ENCODE assay signal across 21 cellular contexts in the genomic region with DNA sequence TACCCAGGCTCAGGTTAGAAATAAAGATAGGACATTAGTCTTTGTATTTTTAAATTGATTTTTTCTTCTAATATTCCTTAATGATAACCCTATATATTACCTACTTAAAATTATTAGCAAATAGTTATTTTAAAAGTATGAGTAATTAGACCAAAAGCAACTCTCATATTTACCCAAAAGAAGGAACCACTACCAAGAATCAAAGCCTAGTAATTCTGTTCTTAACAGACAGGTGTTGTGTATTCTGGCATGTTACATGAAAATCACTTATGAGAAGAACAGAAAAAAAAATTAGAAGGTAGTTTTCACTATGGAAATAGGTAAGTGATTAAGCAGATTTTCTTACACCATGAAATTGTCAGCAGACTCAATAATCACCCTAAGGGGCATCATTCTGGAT.
DNase-seq lines count a peak whose midpoint lies in the region; ATAC-seq, FAIRE-seq and TF ChIP-seq lines count a peak whose summit lies in the region.
"Had no signal": no experiment of that assay in that cellular context is flagged by ENCODE, and none has a peak within 500 bp of the region (broad histone marks: within the 10 kb centered on the region; RNA-seq: fewer than 3 reads in every experiment).

No MANE protein-coding gene starts in this region.

- DNase-seq in GM12891 (ENCODE audit: insufficient read length, low spot score) (no peak), NCI-H1092 (lab: John Stamatoyannopoulos, UW) (no peak), upper lobe of right lung (no peak)
- DNase-seq in activated naive CD8-positive, alpha-beta T cell treated with anti-CD3 and anti-CD28 coated beads for 36 hours, result no peak
- DNase-seq in activated naive CD4-positive, alpha-beta T cell (lab: John Stamatoyannopoulos, UW), result no peak
- DNase-seq: activated CD4-positive, alpha-beta T cell treated with anti-CD3 and anti-CD28 coated beads for 4 hours; CD4-positive, CD25-positive, alpha-beta regulatory T cell; dermis blood vessel endothelial cell; glutamatergic neuron; mesendoderm; NCI-H146; NCI-H446 treated with DMSO at 0.1 percent for 48 hours; nephron progenitor cell; stimulated activated CD4-positive, alpha-beta T cell treated with anti-CD3 and anti-CD28 coated beads, Interleukin-12 subunit alpha, Interleukin-12 subunit beta, amount 100 ng/mL, for 4 hours; uterus had no signal

- no peak for TF ChIP-seq POLR2A in GM12891 (IDR thresholded peaks at IDR 0.05; ENCODE audit: low read depth, low read length)

- H3K27ac ChIP-seq in upper lobe of right lung, result no peak overlapping the region
- H3K27ac ChIP-seq: SJSA1, uterus had no signal

- H3K4me3 ChIP-seq in upper lobe of right lung, result no peak overlapping the region
- H3K4me3 ChIP-seq: SJSA1, uterus had no signal

- no peaks in the 10 kb centered on the region for H3K9me3 Mint-ChIP-seq in activated naive CD8-positive, alpha-beta T cell treated with anti-CD3 and anti-CD28 coated beads for 36 hours
- H3K9me3 Mint-ChIP-seq: activated naive CD4-positive, alpha-beta T cell treated with anti-CD3 and anti-CD28 coated beads, Interleukin-2, amount 50 U/mL, for 72 hours; CD4-positive, CD25-positive, alpha-beta regulatory T cell; nephron progenitor cell; stimulated activated naive CD8-positive, alpha-beta T cell treated with anti-CD3 and anti-CD28 coated beads, Interleukin-15, Interleukin-2, amounts not matched to agents 100 ng/mL and 50 ng/mL, for 24 hours had no signal

- no peak for FAIRE-seq in GM12891 (lab: Jason Lieb, UNC)

- no peaks in the 10 kb centered on the region for H3K9me3 ChIP-seq in upper lobe of right lung
- H3K9me3 ChIP-seq: SJSA1, uterus had no signal

- H3K4me1 ChIP-seq in upper lobe of right lung, result no peaks in the 10 kb centered on the region
- H3K4me1 ChIP-seq: SJSA1, uterus had no signal

- H3K4me3 Mint-ChIP-seq in activated naive CD8-positive, alpha-beta T cell treated with anti-CD3 and anti-CD28 coated beads for 36 hours, result no peak overlapping the region
- H3K4me3 Mint-ChIP-seq: CD4-positive, CD25-positive, alpha-beta regulatory T cell; nephron progenitor cell; stimulated activated naive CD8-positive, alpha-beta T cell treated with anti-CD3 and anti-CD28 coated beads, Interleukin-15, Interleukin-2, amounts not matched to agents 100 ng/mL and 50 ng/mL, for 24 hours had no signal

- no peaks in the 10 kb centered on the region for H3K36me3 ChIP-seq in upper lobe of right lung
- H3K36me3 ChIP-seq: SJSA1, uterus had no signal

- H3K27me3 ChIP-seq in upper lobe of right lung, result no peaks in the 10 kb centered on the region
- H3K27me3 ChIP-seq: SJSA1, uterus had no signal

- no peaks in the 10 kb centered on the region for H3K27me3 Mint-ChIP-seq in activated naive CD8-positive, alpha-beta T cell treated with anti-CD3 and anti-CD28 coated beads for 36 hours
- H3K27me3 Mint-ChIP-seq: CD4-positive, CD25-positive, alpha-beta regulatory T cell; stimulated activated naive CD8-positive, alpha-beta T cell treated with anti-CD3 and anti-CD28 coated beads, Interleukin-15, Interleukin-2, amounts not matched to agents 100 ng/mL and 50 ng/mL, for 24 hours had no signal

- intact Hi-C loops in upper lobe of right lung (cut with DNase I), result loop anchor here (10.0 kb wide), 1 partner anchor 736 kb away; no protein-coding TSS in a partner anchor

- ATAC-seq in GM19397 (IDR thresholded peaks at IDR 0.05; ENCODE audit: unreplicated experiment) (peak; percentile 48), GM21825 (IDR thresholded peaks at IDR 0.05; ENCODE audit: unreplicated experiment) (peak; percentile 50), HG03159 (IDR thresholded peaks at IDR 0.05; ENCODE audit: unreplicated experiment) (peak; percentile 74), upper lobe of right lung (no peak)
- ATAC-seq: activated naive CD4-positive, alpha-beta T cell treated with anti-CD3 and anti-CD28 coated beads, Interleukin-2, amount 50 U/mL, for 72 hours had no signal

- H3K36me3 Mint-ChIP-seq in activated naive CD8-positive, alpha-beta T cell treated with anti-CD3 and anti-CD28 coated beads for 36 hours, result peaks cover 7% of the 10 kb centered on the region
- H3K36me3 Mint-ChIP-seq: activated naive CD4-positive, alpha-beta T cell treated with anti-CD3 and anti-CD28 coated beads, Interleukin-2, amount 50 U/mL, for 72 hours had no signal

- no peak for TF ChIP-seq CTCF in upper lobe of right lung (IDR thresholded peaks at IDR 0.05)

- H3K4me1 Mint-ChIP-seq in activated naive CD8-positive, alpha-beta T cell treated with anti-CD3 and anti-CD28 coated beads for 36 hours, result peaks cover 17% of the 10 kb centered on the region

- no peak overlapping the region for H3K27ac Mint-ChIP-seq in activated naive CD8-positive, alpha-beta T cell treated with anti-CD3 and anti-CD28 coated beads for 36 hours
- H3K27ac Mint-ChIP-seq: activated naive CD4-positive, alpha-beta T cell treated with anti-CD3 and anti-CD28 coated beads, Interleukin-2, amount 50 U/mL, for 72 hours; nephron progenitor cell; stimulated activated naive CD8-positive, alpha-beta T cell treated with anti-CD3 and anti-CD28 coated beads, Interleukin-15, Interleukin-2, amounts not matched to agents 100 ng/mL and 50 ng/mL, for 24 hours had no signal

TF ChIP-seq in GM12891, 5 proteins besides CTCF, POLR2A, EP300 and RAD21:
- TF ChIP-seq POLR2AphosphoS5 (IDR thresholded peaks at IDR 0.05; ENCODE audit: low read depth, low read length), result no peak
- TF ChIP-seq SPI1 (IDR thresholded peaks at IDR 0.05; ENCODE audit: low read depth, low read length), result peak; percentile 13; the same call in 1 of the 2 replicates
